13 cellular contexts compared by ENCODE assay signal in the genomic region with DNA sequence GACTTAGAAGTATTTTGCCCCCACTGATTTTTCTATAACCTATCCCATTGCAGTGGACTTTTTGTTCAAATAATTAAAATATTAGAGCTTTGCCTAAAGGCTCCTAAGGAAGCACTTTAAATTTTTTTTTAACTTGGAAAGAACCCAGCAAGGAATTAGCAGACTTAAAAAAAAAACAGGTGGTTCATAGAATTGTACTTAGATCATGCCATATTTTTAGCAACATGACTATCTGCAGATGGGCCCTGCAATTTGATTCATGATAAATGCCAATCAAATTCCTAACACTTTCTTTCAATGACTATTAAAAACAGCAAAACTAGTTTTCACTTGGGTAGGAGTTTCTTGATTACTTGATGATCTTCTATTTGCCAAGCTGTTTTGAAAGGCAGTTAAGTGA. TPM values are rescaled to one million over a fixed set of nuclear protein-coding genes. Genes with fewer than 3 reads are reported as not detected.
DNase-seq lines count a peak whose midpoint lies in the region; ATAC-seq and TF ChIP-seq lines count a peak whose summit lies in the region.
"Had no signal": no experiment of that assay in that cellular context is flagged by ENCODE, and none has a peak within 500 bp of the region (broad histone marks: within the 10 kb centered on the region; RNA-seq: fewer than 3 reads in every experiment).

No MANE protein-coding gene starts in this region.

- DNase-seq in LHCN-M2 (ENCODE audit: low read depth) (peak; percentile 72), SJCRH30 (peak in 1 of 2 experiments; percentile 76), hepatocyte (ENCODE audit: low spot score) (peak; percentile 11), osteocyte (ENCODE audit: extremely low spot score, unreplicated experiment) (no peak), Right ventricle myocardium superior (no peak)
- DNase-seq in CD4-positive, alpha-beta T cell, result no peak
- DNase-seq: NCI-H1048, NCI-H510A, NCI-H82, SIG-M5 had no signal

- no peaks in the 10 kb centered on the region for H3K9me2 ChIP-seq in hepatocyte (replicated peaks; ENCODE audit: insufficient read depth)

- POLR2A ChIA-PET in CD4-positive, alpha-beta T cell (lab: Charles Lee), result no interaction called here

- H3K27me3 ChIP-seq in SJCRH30 (no peaks in the 10 kb centered on the region), hepatocyte (no peaks in the 10 kb centered on the region)
- H3K27me3 ChIP-seq in CD4-positive, alpha-beta T cell (ENCODE audit: control insufficient read depth, insufficient read depth, low read length), result no peaks in the 10 kb centered on the region
- H3K27me3 ChIP-seq: BLaER1 treated with 17β-estradiol and CSF1 and Interleukin-3, amounts not matched to agents 10 nM and 100 nM had no signal

- H3K79me2 ChIP-seq in hepatocyte, result no peaks in the 10 kb centered on the region

- no peak overlapping the region for H2AFZ ChIP-seq in hepatocyte

- H3K4me1 ChIP-seq in SJCRH30 (peaks cover 26% of the 10 kb centered on the region), hepatocyte (ENCODE audit: insufficient read depth) (no peaks in the 10 kb centered on the region)
- H3K4me1 ChIP-seq: BLaER1 treated with 17β-estradiol and CSF1 and Interleukin-3, amounts not matched to agents 10 nM and 100 nM had no signal

- H3K4me1 Mint-ChIP-seq in osteocyte (ENCODE audit: unreplicated experiment), result no peaks in the 10 kb centered on the region
- no peaks in the 10 kb centered on the region for H3K4me1 Mint-ChIP-seq in CD4-positive, alpha-beta T cell (ENCODE audit: low read depth)

- CTCF ChIA-PET in CD4-positive, alpha-beta T cell (lab: Charles Lee), result no interaction called here

- H3K36me3 Mint-ChIP-seq in osteocyte (ENCODE audit: unreplicated experiment), result no peaks in the 10 kb centered on the region
- no peaks in the 10 kb centered on the region for H3K36me3 Mint-ChIP-seq in CD4-positive, alpha-beta T cell (ENCODE audit: low read depth)

- intact Hi-C loops in CD4-positive, alpha-beta T cell (cut with DNase I, micrococcal nuclease), result no loop called here
- intact Hi-C loops in Right ventricle myocardium superior (cut with DNase I), result no loop called here

- no peak overlapping the region for H3K4me2 ChIP-seq in hepatocyte
- H3K4me2 ChIP-seq: BLaER1 treated with 17β-estradiol and CSF1 and Interleukin-3, amounts not matched to agents 10 nM and 100 nM had no signal

- H4K20me1 ChIP-seq in hepatocyte (ENCODE audit: insufficient read depth, poor library complexity, severe bottlenecking), result no peaks in the 10 kb centered on the region
- H4K20me1 ChIP-seq: BLaER1 treated with 17β-estradiol and CSF1 and Interleukin-3, amounts not matched to agents 10 nM and 100 nM had no signal

- H3K4me3 Mint-ChIP-seq in osteocyte (ENCODE audit: unreplicated experiment), result no peak overlapping the region
- H3K4me3 Mint-ChIP-seq in CD4-positive, alpha-beta T cell, result no peak overlapping the region

- H3K9me3 ChIP-seq in SJCRH30 (replicated peaks) (no peaks in the 10 kb centered on the region), hepatocyte (ENCODE audit: low read depth) (no peaks in the 10 kb centered on the region)
- H3K9me3 ChIP-seq in CD4-positive, alpha-beta T cell (ENCODE audit: control insufficient read depth, low read length), result no peaks in the 10 kb centered on the region
- H3K9me3 ChIP-seq: BLaER1 treated with 17β-estradiol and CSF1 and Interleukin-3, amounts not matched to agents 10 nM and 100 nM had no signal

- no peaks in the 10 kb centered on the region for H3K27me3 Mint-ChIP-seq in osteocyte (ENCODE audit: unreplicated experiment)
- H3K27me3 Mint-ChIP-seq in CD4-positive, alpha-beta T cell, result no peaks in the 10 kb centered on the region

- H3K27ac ChIP-seq in SJCRH30, result peak overlapping the region; percentile 59
- H3K27ac ChIP-seq in hepatocyte, result no peak overlapping the region
- no peak overlapping the region for H3K27ac ChIP-seq in CD4-positive, alpha-beta T cell (ENCODE audit: low read depth, low read length)
- H3K27ac ChIP-seq: BLaER1 treated with 17β-estradiol and CSF1 and Interleukin-3, amounts not matched to agents 10 nM and 100 nM had no signal

- H3K36me3 ChIP-seq in SJCRH30 (no peaks in the 10 kb centered on the region), hepatocyte (replicated peaks; ENCODE audit: insufficient read depth, low read depth) (no peaks in the 10 kb centered on the region)
- H3K36me3 ChIP-seq: BLaER1 treated with 17β-estradiol and CSF1 and Interleukin-3, amounts not matched to agents 10 nM and 100 nM had no signal

- H3K27ac Mint-ChIP-seq in osteocyte (ENCODE audit: unreplicated experiment), result no peak overlapping the region
- no peak overlapping the region for H3K27ac Mint-ChIP-seq in CD4-positive, alpha-beta T cell

- no peak for TF ChIP-seq CTCF in hepatocyte (IDR thresholded peaks at IDR 0.05; ENCODE audit: poor library complexity)
- no peak for TF ChIP-seq CTCF in osteocyte (IDR thresholded peaks at IDR 0.05)
- TF ChIP-seq CTCF in CD4-positive, alpha-beta T cell (IDR thresholded peaks at IDR 0.05), result no peak

- ATAC-seq in CD4-positive, alpha-beta T cell (ENCODE audit: poor library complexity), result no peak
- no peak for ATAC-seq in GM21447 (IDR thresholded peaks at IDR 0.05; ENCODE audit: unreplicated experiment)
- ATAC-seq in Right ventricle myocardium superior (ENCODE audit: poor library complexity), result no peak
- ATAC-seq: Panc1 had no signal

- no peak overlapping the region for H3K4me3 ChIP-seq in SJCRH30
- H3K4me3 ChIP-seq in hepatocyte, result no peak overlapping the region
- H3K4me3 ChIP-seq: BLaER1 treated with 17β-estradiol and CSF1 and Interleukin-3, amounts not matched to agents 10 nM and 100 nM had no signal

- H3K9me3 Mint-ChIP-seq in osteocyte (ENCODE audit: unreplicated experiment), result peaks cover 6% of the 10 kb centered on the region
- peaks cover 3% of the 10 kb centered on the region for H3K9me3 Mint-ChIP-seq in CD4-positive, alpha-beta T cell

RNA-seq across cellular contexts. Expression of a gene that starts 11.5 kb away (rescaled TPM):
- total RNA-seq in LHCN-M2 (2014; rRNA removed) (0.17 and 0.32 TPM in 2 replicates), hepatocyte (0.36 and 1.2 TPM in 2 replicates), osteocyte (not detected in 2 replicates), Right ventricle myocardium superior (not detected)
- 0.13 TPM for polyA plus RNA-seq in LHCN-M2 (2012)
- 0.03 TPM in 1 of 2 replicates, not detected in the other for total RNA-seq in SJCRH30 (2014; rRNA removed; shearing (Covaris generic))
- polyA plus RNA-seq in hepatocyte, result 0.45 and 0.47 TPM in 2 replicates
- total RNA-seq in CD4-positive, alpha-beta T cell, result not detected

Comparison
In these comparisons a context has a peak if more than half of its experiments do, and no peak if none do; other contexts are left out.
1. DNase-seq: peak in LHCN-M2 (single experiment) and hepatocyte (single experiment); none in osteocyte (single experiment), CD4-positive, alpha-beta T cell (0 of 10) and Right ventricle myocardium superior (single experiment).